Comparison of ENCODE assay signal across 1 cellular context in the genomic region with DNA sequence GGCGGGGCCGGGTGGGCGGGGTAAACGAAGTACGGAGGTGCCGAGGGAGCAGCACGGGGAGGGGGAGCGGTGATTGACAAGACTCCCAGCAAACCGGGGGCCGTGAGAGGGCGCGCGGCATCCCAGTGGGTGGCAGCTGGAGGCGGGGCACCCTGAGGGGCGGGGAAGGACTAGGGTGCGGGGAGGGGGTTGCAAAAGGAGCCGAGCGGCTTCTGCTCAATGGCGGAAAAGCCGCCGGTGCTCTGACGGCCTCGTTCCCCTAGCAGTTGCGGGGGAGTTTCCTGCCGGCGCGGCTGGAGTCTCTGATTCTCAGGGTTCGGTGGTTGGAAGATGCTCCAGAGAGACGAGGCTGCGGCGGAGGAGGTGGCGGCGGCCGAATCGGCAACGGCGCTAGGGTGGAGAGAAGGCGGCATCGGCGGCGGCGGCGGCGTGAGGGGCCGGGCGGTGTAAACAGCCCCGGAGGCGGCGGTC.
A peak's percentile ranks its signal among the peaks of the same experiment; 100 is the strongest.
TF ChIP-seq lines count a peak whose summit lies in the region.

Gene PPM1B (plus strand): TSS at position 192 of the 471 bp plus-strand sequence. CDS start 32,325 bp downstream, outside the sequence.

TF ChIP-seq in GM12878, 131 proteins besides CTCF, POLR2A, EP300 and RAD21 (continued from another document):
- no peak for TF ChIP-seq SUPT20H (IDR thresholded peaks at IDR 0.05; ENCODE audit: borderline replicate concordance, control insufficient read depth, low read depth, low read length)
- TF ChIP-seq FOXM1 (IDR thresholded peaks at IDR 0.05; ENCODE audit: low read depth, low read length), result no peak
- peak; percentile 29; the same call in 1 of the 2 replicates for TF ChIP-seq RUNX3 (IDR thresholded peaks at IDR 0.05; ENCODE audit: low read length)
- no peak for TF ChIP-seq JUND (IDR thresholded peaks at IDR 0.05; ENCODE audit: low read depth, low read length)
- TF ChIP-seq NR2C2 (IDR thresholded peaks at IDR 0.05; ENCODE audit: borderline replicate concordance, control insufficient read depth, insufficient read length, low read depth), result no peak
- no peak for TF ChIP-seq ZNF384 (IDR thresholded peaks at IDR 0.05; ENCODE audit: borderline replicate concordance, low read depth, low read length)
- TF ChIP-seq SREBF1 (IDR thresholded peaks at IDR 0.05; ENCODE audit: low read length), result no peak
- TF ChIP-seq TCF12 (IDR thresholded peaks at IDR 0.05; ENCODE audit: low read depth, low read length), result peak; percentile 35; the same call in 1 of the 2 replicates
- no peak for TF ChIP-seq FOS (IDR thresholded peaks at IDR 0.05; ENCODE audit: borderline replicate concordance, extremely low read depth, insufficient read length)
- TF ChIP-seq SP1 (IDR thresholded peaks at IDR 0.05; ENCODE audit: low read depth, low read length), result peak; percentile 64
- no peak for TF ChIP-seq CEBPZ (IDR thresholded peaks at IDR 0.05; ENCODE audit: low read depth, low read length)
- no peak for TF ChIP-seq MEF2A (IDR thresholded peaks at IDR 0.05; ENCODE audit: insufficient read depth, low read depth, low read length)
- TF ChIP-seq CEBPB (IDR thresholded peaks at IDR 0.05; ENCODE audit: borderline replicate concordance in 1 of 2, low read depth in 2 of 2, low read length in 2 of 2), result no peak
- 0 out of 2 replicates have a peak, but pooled peaks have one; percentile 37 for TF ChIP-seq CBX5 (IDR thresholded peaks at IDR 0.05; ENCODE audit: low read depth)
- no peak for TF ChIP-seq SRF (IDR thresholded peaks at IDR 0.05; ENCODE audit: low read depth in 2 of 2, low read length in 2 of 2)
- TF ChIP-seq BACH1 (IDR thresholded peaks at IDR 0.05; ENCODE audit: borderline replicate concordance), result peak; percentile 57; the same call in 1 of the 2 replicates
- TF ChIP-seq WRNIP1 (IDR thresholded peaks at IDR 0.05; ENCODE audit: borderline replicate concordance, low read depth, low read length), result no peak
- no peak for TF ChIP-seq NRF1 (conservative IDR thresholded peaks at IDR 0.05; ENCODE audit: low read depth, low read length)
- TF ChIP-seq NFXL1 (IDR thresholded peaks at IDR 0.05; ENCODE audit: borderline replicate concordance), result no peak
- no peak for TF ChIP-seq ZZZ3 (IDR thresholded peaks at IDR 0.05; ENCODE audit: control insufficient read depth, insufficient read length, low read depth)
- TF ChIP-seq NFYA (IDR thresholded peaks at IDR 0.05; ENCODE audit: borderline replicate concordance, low read depth, low read length), result no peak
- TF ChIP-seq BHLHE40 (IDR thresholded peaks at IDR 0.05; ENCODE audit: borderline replicate concordance in 1 of 2, low read depth in 2 of 2, low read length in 1 of 2), result peak in 1 of 2 experiments; percentile 12; a peak in 1 of 4 replicates
- no peak for TF ChIP-seq ZSCAN29 (IDR thresholded peaks at IDR 0.05)
- no peak for TF ChIP-seq SIX5 (IDR thresholded peaks at IDR 0.05; ENCODE audit: low read depth, low read length, severe bottlenecking)
- TF ChIP-seq LARP7 (IDR thresholded peaks at IDR 0.05), result no peak
- no peak for TF ChIP-seq SMAD5 (IDR thresholded peaks at IDR 0.05; ENCODE audit: low read depth)
- TF ChIP-seq POLR2AphosphoS5 (IDR thresholded peaks at IDR 0.05; ENCODE audit: low read length), result peak; percentile 82
- peak; percentile 30; the same call in 1 of the 2 replicates for TF ChIP-seq ASH2L (IDR thresholded peaks at IDR 0.05; ENCODE audit: borderline replicate concordance, low read depth)
- peak; percentile 92 for TF ChIP-seq TAF1 (IDR thresholded peaks at IDR 0.05; ENCODE audit: borderline replicate concordance, low read depth, low read length)
- TF ChIP-seq ATF7 (IDR thresholded peaks at IDR 0.05; ENCODE audit: low read depth), result no peak
- TF ChIP-seq, protein P1, sequence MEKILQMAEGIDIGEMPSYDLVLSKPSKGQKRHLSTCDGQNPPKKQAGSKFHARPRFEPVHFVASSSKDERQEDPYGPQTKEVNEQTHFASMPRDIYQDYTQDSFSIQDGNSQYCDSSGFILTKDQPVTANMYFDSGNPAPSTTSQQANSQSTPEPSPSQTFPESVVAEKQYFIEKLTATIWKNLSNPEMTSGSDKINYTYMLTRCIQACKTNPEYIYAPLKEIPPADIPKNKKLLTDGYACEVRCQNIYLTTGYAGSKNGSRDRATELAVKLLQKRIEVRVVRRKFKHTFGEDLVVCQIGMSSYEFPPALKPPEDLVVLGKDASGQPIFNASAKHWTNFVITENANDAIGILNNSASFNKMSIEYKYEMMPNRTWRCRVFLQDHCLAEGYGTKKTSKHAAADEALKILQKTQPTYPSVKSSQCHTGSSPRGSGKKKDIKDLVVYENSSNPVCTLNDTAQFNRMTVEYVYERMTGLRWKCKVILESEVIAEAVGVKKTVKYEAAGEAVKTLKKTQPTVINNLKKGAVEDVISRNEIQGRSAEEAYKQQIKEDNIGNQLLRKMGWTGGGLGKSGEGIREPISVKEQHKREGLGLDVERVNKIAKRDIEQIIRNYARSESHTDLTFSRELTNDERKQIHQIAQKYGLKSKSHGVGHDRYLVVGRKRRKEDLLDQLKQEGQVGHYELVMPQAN (conservative IDR thresholded peaks at IDR 0.05), result peak; percentile 56
- TF ChIP-seq, protein P2, sequence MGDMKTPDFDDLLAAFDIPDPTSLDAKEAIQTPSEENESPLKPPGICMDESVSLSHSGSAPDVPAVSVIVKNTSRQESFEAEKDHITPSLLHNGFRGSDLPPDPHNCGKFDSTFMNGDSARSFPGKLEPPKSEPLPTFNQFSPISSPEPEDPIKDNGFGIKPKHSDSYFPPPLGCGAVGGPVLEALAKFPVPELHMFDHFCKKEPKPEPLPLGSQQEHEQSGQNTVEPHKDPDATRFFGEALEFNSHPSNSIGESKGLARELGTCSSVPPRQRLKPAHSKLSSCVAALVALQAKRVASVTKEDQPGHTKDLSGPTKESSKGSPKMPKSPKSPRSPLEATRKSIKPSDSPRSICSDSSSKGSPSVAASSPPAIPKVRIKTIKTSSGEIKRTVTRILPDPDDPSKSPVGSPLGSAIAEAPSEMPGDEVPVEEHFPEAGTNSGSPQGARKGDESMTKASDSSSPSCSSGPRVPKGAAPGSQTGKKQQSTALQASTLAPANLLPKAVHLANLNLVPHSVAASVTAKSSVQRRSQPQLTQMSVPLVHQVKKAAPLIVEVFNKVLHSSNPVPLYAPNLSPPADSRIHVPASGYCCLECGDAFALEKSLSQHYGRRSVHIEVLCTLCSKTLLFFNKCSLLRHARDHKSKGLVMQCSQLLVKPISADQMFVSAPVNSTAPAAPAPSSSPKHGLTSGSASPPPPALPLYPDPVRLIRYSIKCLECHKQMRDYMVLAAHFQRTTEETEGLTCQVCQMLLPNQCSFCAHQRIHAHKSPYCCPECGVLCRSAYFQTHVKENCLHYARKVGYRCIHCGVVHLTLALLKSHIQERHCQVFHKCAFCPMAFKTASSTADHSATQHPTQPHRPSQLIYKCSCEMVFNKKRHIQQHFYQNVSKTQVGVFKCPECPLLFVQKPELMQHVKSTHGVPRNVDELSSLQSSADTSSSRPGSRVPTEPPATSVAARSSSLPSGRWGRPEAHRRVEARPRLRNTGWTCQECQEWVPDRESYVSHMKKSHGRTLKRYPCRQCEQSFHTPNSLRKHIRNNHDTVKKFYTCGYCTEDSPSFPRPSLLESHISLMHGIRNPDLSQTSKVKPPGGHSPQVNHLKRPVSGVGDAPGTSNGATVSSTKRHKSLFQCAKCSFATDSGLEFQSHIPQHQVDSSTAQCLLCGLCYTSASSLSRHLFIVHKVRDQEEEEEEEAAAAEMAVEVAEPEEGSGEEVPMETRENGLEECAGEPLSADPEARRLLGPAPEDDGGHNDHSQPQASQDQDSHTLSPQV (IDR thresholded peaks at IDR 0.05), result no peak
- no peak for TF ChIP-seq PAX8 (IDR thresholded peaks at IDR 0.05)
- peak; percentile 44; the same call in 1 of the 2 replicates for TF ChIP-seq POLR2AphosphoS2 (IDR thresholded peaks at IDR 0.05; ENCODE audit: low read depth, low read length)
- TF ChIP-seq POU2F2 (IDR thresholded peaks at IDR 0.05; ENCODE audit: borderline replicate concordance, low read depth, low read length), result peak; percentile 81; the same call in 2 of the 3 replicates
- TF ChIP-seq EGR1 (IDR thresholded peaks at IDR 0.05; ENCODE audit: borderline replicate concordance in 1 of 2, low read depth in 2 of 2, low read length in 2 of 2), result peak in 1 of 2 experiments; percentile 89; a peak in 2 of 3 replicates
- TF ChIP-seq E2F8 (IDR thresholded peaks at IDR 0.05; ENCODE audit: low read depth, partially characterized antibody), result no peak
- TF ChIP-seq TBL1XR1 (IDR thresholded peaks at IDR 0.05; ENCODE audit: low read depth, low read length), result no peak
- peak; percentile 96 for TF ChIP-seq YY1 (IDR thresholded peaks at IDR 0.05; ENCODE audit: low read depth, low read length)
- peak; percentile 41; the same call in 1 of the 2 replicates for TF ChIP-seq HDGF (IDR thresholded peaks at IDR 0.05)
- TF ChIP-seq STAT1 (conservative IDR thresholded peaks at IDR 0.05), result no peak
- TF ChIP-seq NR2C1 (IDR thresholded peaks at IDR 0.05), result no peak
